3 cellular contexts compared by ENCODE assay signal in genomic region chr11:58832246-58832645, GRCh38.
TF ChIP-seq lines count a peak whose summit lies in the region.

No MANE protein-coding gene starts in this region.

TF ChIP-seq in SK-N-SH, 30 proteins besides CTCF, POLR2A, EP300 and RAD21 (continued from another document):
- TF ChIP-seq ZBTB33 (IDR thresholded peaks at IDR 0.05; ENCODE audit: borderline replicate concordance, low read depth) (no peak), JUND (IDR thresholded peaks at IDR 0.05) (0 out of 2 replicates have a peak, but pooled peaks have one; percentile 4), NFIC (IDR thresholded peaks at IDR 0.05; ENCODE audit: borderline replicate concordance) (peak; percentile 6; the same call in 1 of the 2 replicates), FOSL2 (IDR thresholded peaks at IDR 0.05; ENCODE audit: borderline replicate concordance, low read depth) (0 out of 2 replicates have a peak, but pooled peaks have one; percentile 10), POLR2AphosphoS5 (IDR thresholded peaks at IDR 0.05; ENCODE audit: low read depth, low read length) (no peak)

TF ChIP-seq in SK-N-SH treated with all-trans-retinoic acid at 6 μM for 48 hours, 23 proteins besides CTCF, POLR2A, EP300 and RAD21 (continued from another document):
- no peak for TF ChIP-seq PATZ1 (CRISPR knock-in tag; IDR thresholded peaks at IDR 0.05; ENCODE audit: borderline replicate concordance)
- no peak for TF ChIP-seq GLIS3 (CRISPR knock-in tag; IDR thresholded peaks at IDR 0.05)
- TF ChIP-seq PPARA (CRISPR knock-in tag; IDR thresholded peaks at IDR 0.05; ENCODE audit: borderline replicate concordance), result no peak
- no peak for TF ChIP-seq ZFP3 (CRISPR knock-in tag; IDR thresholded peaks at IDR 0.05)
- no peak for TF ChIP-seq ZNF8 (CRISPR knock-in tag; IDR thresholded peaks at IDR 0.05)
- no peak for TF ChIP-seq ARNTL (CRISPR knock-in tag; IDR thresholded peaks at IDR 0.05; ENCODE audit: borderline replicate concordance, low read depth)
- no peak for TF ChIP-seq ISL1 (CRISPR knock-in tag; IDR thresholded peaks at IDR 0.05)

TF ChIP-seq in WTC11, 78 proteins besides CTCF, POLR2A, EP300 and RAD21 (continued from another document):
- TF ChIP-seq ZSCAN18 (CRISPR knock-in tag; IDR thresholded peaks at IDR 0.05) (no peak), ZBTB21 (CRISPR knock-in tag; IDR thresholded peaks at IDR 0.05; ENCODE audit: borderline replicate concordance) (no peak), CREM (CRISPR knock-in tag; IDR thresholded peaks at IDR 0.05) (no peak)
